8 cellular contexts compared by ENCODE assay signal in the genomic region with DNA sequence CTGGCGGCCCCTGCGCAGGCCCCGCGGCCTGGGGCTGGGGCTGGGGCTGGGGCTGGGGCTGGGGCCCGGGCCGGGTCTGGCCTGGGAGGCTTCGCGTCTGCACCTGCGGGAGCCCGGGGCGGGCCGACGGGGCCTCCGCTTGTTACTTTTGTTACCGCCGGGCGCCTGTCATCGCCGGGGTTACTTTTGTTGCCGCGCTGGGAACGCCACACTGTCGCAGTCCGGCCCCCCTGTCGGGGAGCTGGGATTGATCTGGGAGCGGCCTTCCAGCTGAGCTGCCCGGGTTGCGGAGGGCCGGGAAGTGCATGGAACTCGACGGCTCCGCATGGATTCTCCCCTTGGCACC. TPM values are rescaled to one million over a fixed set of nuclear protein-coding genes. Genes with fewer than 3 reads are reported as not detected.
DNase-seq lines count a peak whose midpoint lies in the region; ATAC-seq lines count a peak whose summit lies in the region.

No MANE protein-coding gene starts in this region.

- H3K4me1 Mint-ChIP-seq in CD4-positive, CD25-positive, alpha-beta regulatory T cell = peaks cover 0 to 36% (median 20%) of the 10 kb centered on the region in 4 donors
- peaks cover 28% of the 10 kb centered on the region for H3K4me1 Mint-ChIP-seq in activated naive CD8-positive, alpha-beta T cell treated with anti-CD3 and anti-CD28 coated beads for 36 hours
- H3K4me1 Mint-ChIP-seq in stimulated activated naive CD8-positive, alpha-beta T cell treated with anti-CD3 and anti-CD28 coated beads, Interleukin-15, Interleukin-2, amounts not matched to agents 100 ng/mL and 50 ng/mL, for 24 hours (ENCODE audit: low read depth) = peaks cover 29% of the 10 kb centered on the region

- peak in 1 of 3 donors; percentile 31 for DNase-seq in CD4-positive, CD25-positive, alpha-beta regulatory T cell
- peak; percentile 48 for DNase-seq in activated naive CD8-positive, alpha-beta T cell treated with anti-CD3 and anti-CD28 coated beads for 36 hours
- DNase-seq in iPS-NIHi7 (ENCODE audit: extremely low spot score) (peak; percentile 27), cerebellar nuclear complex (lab: John Stamatoyannopoulos, UW) (no peak), epidermal melanocyte (ENCODE audit: insufficient read length, low spot score) (no peak), NCI-H187 (lab: John Stamatoyannopoulos, UW) (no peak)

- peaks cover 9% of the 10 kb centered on the region for H3K36me3 Mint-ChIP-seq in CD4-positive, CD25-positive, alpha-beta regulatory T cell
- H3K36me3 Mint-ChIP-seq in activated naive CD8-positive, alpha-beta T cell treated with anti-CD3 and anti-CD28 coated beads for 36 hours = peaks cover 13% of the 10 kb centered on the region
- peaks cover 12% of the 10 kb centered on the region for H3K36me3 Mint-ChIP-seq in stimulated activated naive CD8-positive, alpha-beta T cell treated with anti-CD3 and anti-CD28 coated beads, Interleukin-15, Interleukin-2, amounts not matched to agents 100 ng/mL and 50 ng/mL, for 24 hours (ENCODE audit: low read depth)

- peaks cover 38% of the 10 kb centered on the region for H3K4me1 ChIP-seq in CD4-positive, CD25-positive, alpha-beta regulatory T cell (ENCODE audit: control insufficient read depth, insufficient read depth, low read length, poor library complexity, severe bottlenecking)

- peaks cover 22% of the 10 kb centered on the region for H3K36me3 ChIP-seq in CD4-positive, CD25-positive, alpha-beta regulatory T cell (ENCODE audit: control insufficient read depth, insufficient read depth, low read length)

- peak overlapping the region; percentile 57 for H3K27ac ChIP-seq in CD4-positive, CD25-positive, alpha-beta regulatory T cell (ENCODE audit: insufficient read depth, low read length, poor library complexity, severe bottlenecking)

- H3K4me3 Mint-ChIP-seq in CD4-positive, CD25-positive, alpha-beta regulatory T cell = peak overlapping the region; percentile 78 to 87 (median 82)
- H3K4me3 Mint-ChIP-seq in activated naive CD8-positive, alpha-beta T cell treated with anti-CD3 and anti-CD28 coated beads for 36 hours = peak overlapping the region; percentile 82
- H3K4me3 Mint-ChIP-seq in stimulated activated naive CD8-positive, alpha-beta T cell treated with anti-CD3 and anti-CD28 coated beads, Interleukin-15, Interleukin-2, amounts not matched to agents 100 ng/mL and 50 ng/mL, for 24 hours = peak overlapping the region; percentile 83

- ATAC-seq in CD4-positive, CD25-positive, alpha-beta regulatory T cell (ENCODE audit: low read depth in 2 of 2) = peak in 1 of 2 donors; percentile 15
- peak; percentile 21 for ATAC-seq in HG02642 (IDR thresholded peaks at IDR 0.05; ENCODE audit: poor library complexity, unreplicated experiment)

- no peaks in the 10 kb centered on the region for H3K9me3 ChIP-seq in CD4-positive, CD25-positive, alpha-beta regulatory T cell (ENCODE audit: control insufficient read depth in 2 of 2, low read length in 2 of 2)

- H3K9me3 Mint-ChIP-seq in CD4-positive, CD25-positive, alpha-beta regulatory T cell = no peaks in the 10 kb centered on the region
- no peaks in the 10 kb centered on the region for H3K9me3 Mint-ChIP-seq in activated naive CD8-positive, alpha-beta T cell treated with anti-CD3 and anti-CD28 coated beads for 36 hours
- H3K9me3 Mint-ChIP-seq in stimulated activated naive CD8-positive, alpha-beta T cell treated with anti-CD3 and anti-CD28 coated beads, Interleukin-15, Interleukin-2, amounts not matched to agents 100 ng/mL and 50 ng/mL, for 24 hours = no peaks in the 10 kb centered on the region

- H3K27ac Mint-ChIP-seq in CD4-positive, CD25-positive, alpha-beta regulatory T cell = peak overlapping the region in 2 of 3 donors; percentile 60 to 69
- peak overlapping the region; percentile 63 for H3K27ac Mint-ChIP-seq in activated naive CD8-positive, alpha-beta T cell treated with anti-CD3 and anti-CD28 coated beads for 36 hours
- H3K27ac Mint-ChIP-seq in stimulated activated naive CD8-positive, alpha-beta T cell treated with anti-CD3 and anti-CD28 coated beads, Interleukin-15, Interleukin-2, amounts not matched to agents 100 ng/mL and 50 ng/mL, for 24 hours = peak overlapping the region; percentile 55

- no peaks in the 10 kb centered on the region for H3K27me3 ChIP-seq in CD4-positive, CD25-positive, alpha-beta regulatory T cell (ENCODE audit: control insufficient read depth, insufficient read depth, low read length)

- peaks cover 6% of the 10 kb centered on the region for H3K27me3 Mint-ChIP-seq in CD4-positive, CD25-positive, alpha-beta regulatory T cell
- no peaks in the 10 kb centered on the region for H3K27me3 Mint-ChIP-seq in activated naive CD8-positive, alpha-beta T cell treated with anti-CD3 and anti-CD28 coated beads for 36 hours
- H3K27me3 Mint-ChIP-seq in stimulated activated naive CD8-positive, alpha-beta T cell treated with anti-CD3 and anti-CD28 coated beads, Interleukin-15, Interleukin-2, amounts not matched to agents 100 ng/mL and 50 ng/mL, for 24 hours = no peaks in the 10 kb centered on the region

- H3K4me3 ChIP-seq in CD4-positive, CD25-positive, alpha-beta regulatory T cell (ENCODE audit: low read depth, low read length) = peak overlapping the region; percentile 48

RNA-seq across cellular contexts. Expression of gene OGFR, which starts 0.7 kb away (rescaled TPM):
- total RNA-seq in CD4-positive, CD25-positive, alpha-beta regulatory T cell = 61.1 TPM
- polyA plus RNA-seq in CD4-positive, CD25-positive, alpha-beta regulatory T cell = 10 to 100 TPM; 41.5 to 46.9 (median 42.0) TPM
- total RNA-seq in activated naive CD8-positive, alpha-beta T cell treated with anti-CD3 and anti-CD28 coated beads for 36 hours = 10 to 100 TPM; 66.1 to 69.9 TPM

RNA-seq across cellular contexts. Expression of gene MRGBP, which starts 9.1 kb away (rescaled TPM):
- total RNA-seq in CD4-positive, CD25-positive, alpha-beta regulatory T cell = 7.0 TPM
- 10 to 100 TPM in 2 of 4 donors, 1 to 10 TPM in 2; 7.9 to 11.5 (median 10.0) TPM for polyA plus RNA-seq in CD4-positive, CD25-positive, alpha-beta regulatory T cell
- 10 to 100 TPM; 19.3 to 19.8 TPM for total RNA-seq in activated naive CD8-positive, alpha-beta T cell treated with anti-CD3 and anti-CD28 coated beads for 36 hours

RNA-seq across cellular contexts. Expression of gene COL9A3, which starts 11.5 kb away (rescaled TPM):
- not detected for total RNA-seq in CD4-positive, CD25-positive, alpha-beta regulatory T cell
- not detected for polyA plus RNA-seq in CD4-positive, CD25-positive, alpha-beta regulatory T cell
- total RNA-seq in activated naive CD8-positive, alpha-beta T cell treated with anti-CD3 and anti-CD28 coated beads for 36 hours = 1 to 10 TPM in 1 of 2 experiments, under 1 TPM in 1; 0.35 to 1.0 TPM

RNA-seq across cellular contexts. Expression of gene TCFL5, which starts 56.3 kb away (rescaled TPM):
- 3.8 TPM for total RNA-seq in CD4-positive, CD25-positive, alpha-beta regulatory T cell
- 1 to 10 TPM in 2 of 4 donors, under 1 TPM in 2; 0.53 to 1.2 (median 1.1) TPM for polyA plus RNA-seq in CD4-positive, CD25-positive, alpha-beta regulatory T cell
- 1 to 10 TPM; 5.4 to 5.8 TPM for total RNA-seq in activated naive CD8-positive, alpha-beta T cell treated with anti-CD3 and anti-CD28 coated beads for 36 hours

Comparison
In these comparisons a context has a peak if more than half of its experiments do, and no peak if none do; other contexts are left out.
1. DNase-seq: peak in activated naive CD8-positive, alpha-beta T cell treated with anti-CD3 and anti-CD28 coated beads for 36 hours (single experiment) and iPS-NIHi7 (single experiment); none in cerebellar nuclear complex (0 of 2), epidermal melanocyte (single experiment) and NCI-H187 (0 of 2).
2. Peak in every context shown above with its lines, with median percentiles within 50 percentile points of each other: H3K27ac Mint-ChIP-seq and H3K4me3 Mint-ChIP-seq.